2 cellular contexts compared by ENCODE assay signal in genomic region chr17:50130778-50131317, GRCh38.
TF ChIP-seq lines count a peak whose summit lies in the region.

No MANE protein-coding gene starts in this region.

TF ChIP-seq in GM23338, 12 proteins besides CTCF, POLR2A, EP300 and RAD21:
- TF ChIP-seq NANOG (IDR thresholded peaks at IDR 0.05; ENCODE audit: borderline replicate concordance), result no peak
- no peak for TF ChIP-seq JUNB (IDR thresholded peaks at IDR 0.05; ENCODE audit: unreplicated experiment)
- no peak for TF ChIP-seq REST (IDR thresholded peaks at IDR 0.05; ENCODE audit: unreplicated experiment)
- no peak for TF ChIP-seq CREB1 (CRISPR knock-in tag; IDR thresholded peaks at IDR 0.05; ENCODE audit: low read depth)
TF ChIP-seq in GM23338: peak in this region for 0.

TF ChIP-seq in HepG2, 621 proteins besides CTCF, POLR2A, EP300 and RAD21 (continues in another document):
- TF ChIP-seq ZKSCAN8 (CRISPR knock-in tag; IDR thresholded peaks at IDR 0.05; ENCODE audit: borderline replicate concordance) (no peak), ELF3 (CRISPR knock-in tag; IDR thresholded peaks at IDR 0.05) (0 out of 2 replicates have a peak, but pooled peaks have one; percentile 12), ZNF280B (CRISPR knock-in tag; IDR thresholded peaks at IDR 0.05; ENCODE audit: borderline replicate concordance) (0 out of 2 replicates have a peak, but pooled peaks have one; percentile 9), HNF4G (IDR thresholded peaks at IDR 0.05; ENCODE audit: borderline replicate concordance, low read depth, low read length) (peak; percentile 53; the same call in 1 of the 2 replicates), HNF4G (CRISPR knock-in tag; IDR thresholded peaks at IDR 0.05; ENCODE audit: borderline replicate concordance, low read depth) (no peak), ZNF556 (CRISPR knock-in tag; IDR thresholded peaks at IDR 0.05; ENCODE audit: borderline replicate concordance) (peak; percentile 35; the same call in 1 of the 2 replicates), STAG1 (CRISPR knock-in tag; IDR thresholded peaks at IDR 0.05) (no peak), PAXIP1 (CRISPR knock-in tag; conservative IDR thresholded peaks at IDR 0.05) (0 out of 2 replicates have a peak, but pooled peaks have one; percentile 50), HNF4A (CRISPR knock-in tag; IDR thresholded peaks at IDR 0.05) (peak; percentile 36; the same call in 1 of the 2 replicates), ATF7 (IDR thresholded peaks at IDR 0.05) (0 out of 2 replicates have a peak, but pooled peaks have one; percentile 1), ATF7 (CRISPR knock-in tag; IDR thresholded peaks at IDR 0.05) (no peak), ZNF816 (CRISPR knock-in tag; IDR thresholded peaks at IDR 0.05; ENCODE audit: borderline replicate concordance) (no peak), IKZF1 (IDR thresholded peaks at IDR 0.05) (no peak), CREB1 (IDR thresholded peaks at IDR 0.05) (peak; percentile 15; the same call in 1 of the 2 replicates), CREB1 (CRISPR knock-in tag; IDR thresholded peaks at IDR 0.05) (no peak), FOXC1 (CRISPR knock-in tag; IDR thresholded peaks at IDR 0.05; ENCODE audit: borderline replicate concordance) (no peak), THAP9 (CRISPR knock-in tag; IDR thresholded peaks at IDR 0.05; ENCODE audit: borderline replicate concordance) (no peak), PAF1 (CRISPR knock-in tag; IDR thresholded peaks at IDR 0.05) (no peak), MTA3 (CRISPR knock-in tag; IDR thresholded peaks at IDR 0.05) (no peak), HNRNPL (IDR thresholded peaks at IDR 0.05; ENCODE audit: low read depth, low read length) (0 out of 2 replicates have a peak, but pooled peaks have one; percentile 18), BCLAF1 (IDR thresholded peaks at IDR 0.05) (no peak), HHEX (CRISPR knock-in tag; IDR thresholded peaks at IDR 0.05) (no peak), ZBTB8A (CRISPR knock-in tag; IDR thresholded peaks at IDR 0.05; ENCODE audit: borderline replicate concordance, low read depth) (no peak), ZNF629 (CRISPR knock-in tag; conservative IDR thresholded peaks at IDR 0.05) (peak; percentile 31; the same call in 1 of the 2 replicates), ZBTB46 (CRISPR knock-in tag; IDR thresholded peaks at IDR 0.05; ENCODE audit: borderline replicate concordance) (no peak), ZNF749 (CRISPR knock-in tag; IDR thresholded peaks at IDR 0.05; ENCODE audit: borderline replicate concordance) (no peak), ZNF281 (CRISPR knock-in tag; IDR thresholded peaks at IDR 0.05; ENCODE audit: borderline replicate concordance) (peak; percentile 78; the same call in 1 of the 2 replicates), SPEN (CRISPR knock-in tag; IDR thresholded peaks at IDR 0.05; ENCODE audit: low read depth) (0 out of 2 replicates have a peak, but pooled peaks have one; percentile 27), ZNF687 (CRISPR knock-in tag; IDR thresholded peaks at IDR 0.05) (peak; percentile 47), ZFX (CRISPR knock-in tag; IDR thresholded peaks at IDR 0.05; ENCODE audit: low read depth) (peak; percentile 34), ZSCAN31 (CRISPR knock-in tag; IDR thresholded peaks at IDR 0.05; ENCODE audit: low read depth) (no peak), IRF2 (CRISPR knock-in tag; IDR thresholded peaks at IDR 0.05) (no peak), RARG (CRISPR knock-in tag; IDR thresholded peaks at IDR 0.05; ENCODE audit: low read depth) (no peak), ZFP36L1 (CRISPR knock-in tag; IDR thresholded peaks at IDR 0.05) (no peak), SAP130 (CRISPR knock-in tag; IDR thresholded peaks at IDR 0.05; ENCODE audit: low read depth) (peak; percentile 30; the same call in 1 of the 2 replicates), RBM22 (optimal IDR thresholded peaks at IDR 0.05; ENCODE audit: low read length) (no peak), MTF1 (CRISPR knock-in tag; IDR thresholded peaks at IDR 0.05) (no peak), MIER2 (CRISPR knock-in tag; IDR thresholded peaks at IDR 0.05) (no peak), ZBTB38 (CRISPR knock-in tag; IDR thresholded peaks at IDR 0.05) (peak; percentile 49; the same call in 1 of the 2 replicates), ZNF17 (CRISPR knock-in tag; IDR thresholded peaks at IDR 0.05) (no peak), LCORL (IDR thresholded peaks at IDR 0.05) (no peak), LCORL (CRISPR knock-in tag; IDR thresholded peaks at IDR 0.05) (0 out of 2 replicates have a peak, but pooled peaks have one; percentile 21)
